Comparison of ENCODE assay signal across 11 cellular contexts in the genomic region with DNA sequence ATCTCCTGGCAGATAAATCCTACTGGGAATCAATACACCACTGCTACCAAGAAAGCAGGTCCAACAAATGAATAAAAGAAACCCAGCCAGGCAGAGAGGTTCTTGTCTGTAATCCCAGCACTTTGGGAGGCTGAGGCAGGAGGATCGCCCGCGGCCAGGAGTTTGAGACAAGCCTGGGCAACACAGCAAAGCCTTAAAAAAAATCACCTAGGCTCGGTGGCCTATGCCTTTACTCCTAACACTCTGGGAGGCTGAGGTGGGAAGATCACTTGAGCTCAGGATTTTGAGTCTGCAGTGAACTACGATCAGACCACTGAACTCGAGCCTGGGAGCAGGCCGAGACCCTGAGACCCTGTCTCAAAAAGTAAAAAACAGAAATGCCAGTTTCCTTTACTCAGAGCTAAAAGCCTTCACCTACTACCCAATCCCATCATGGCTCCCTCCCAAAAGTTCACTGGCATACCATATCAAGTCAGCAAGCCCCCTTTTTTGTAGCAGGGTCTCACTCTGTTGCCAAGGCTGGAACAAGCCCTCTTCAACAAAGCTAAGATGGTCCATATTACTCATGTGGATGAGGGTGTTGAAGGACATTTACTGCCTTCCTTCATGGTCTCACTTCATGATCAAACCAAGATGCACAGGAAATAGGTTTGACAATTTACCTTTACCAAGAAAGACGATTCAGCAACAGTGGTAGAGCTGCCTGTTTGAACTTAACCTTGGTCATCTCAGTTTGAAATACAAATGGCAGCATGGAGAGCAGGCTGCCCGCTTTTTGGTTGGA. TPM values are rescaled to one million over a fixed set of nuclear protein-coding genes. Genes with fewer than 3 reads are reported as not detected.
A peak's percentile ranks its signal among the peaks of the same experiment; 100 is the strongest.
DNase-seq lines count a peak whose midpoint lies in the region; ATAC-seq and TF ChIP-seq lines count a peak whose summit lies in the region.
"Had no signal": no experiment of that assay in that cellular context is flagged by ENCODE, and none has a peak within 500 bp of the region (broad histone marks: within the 10 kb centered on the region; RNA-seq: fewer than 3 reads in every experiment).

No MANE protein-coding gene starts in this region.

- POLR2A ChIA-PET in activated CD4-positive, alpha-beta T cell treated with anti-CD3 and anti-CD28 coated beads, Interleukin-2, amount 10 ng/mL, durations not matched to agents 7 days and 5 days (lab: Charles Lee), result no interaction called here

- WGBS in esophagus squamous epithelium, 2 donors, result 55 to 81% methylated on average over 9 of the region's 9 CpGs

- peaks cover 5% of the 10 kb centered on the region for H3K9me3 Mint-ChIP-seq in activated CD4-positive, alpha-beta T cell treated with anti-CD3 and anti-CD28 coated beads, Interleukin-2, amount 10 ng/mL, durations not matched to agents 7 days and 5 days
- H3K9me3 Mint-ChIP-seq in stimulated activated naive CD8-positive, alpha-beta T cell treated with anti-CD3 and anti-CD28 coated beads, Interleukin-15, amount 100 ng/mL, for 72 hours, result no peaks in the 10 kb centered on the region

- intact Hi-C loops in esophagus squamous epithelium (cut with DNase I), result no loop called here

- no peak for TF ChIP-seq POLR2A in esophagus squamous epithelium (IDR thresholded peaks at IDR 0.05)

- peaks cover 38 to 92% (median 67%) of the 10 kb centered on the region in 3 donors for H3K4me1 ChIP-seq in esophagus squamous epithelium

- H3K36me3 Mint-ChIP-seq in activated CD4-positive, alpha-beta T cell treated with anti-CD3 and anti-CD28 coated beads, Interleukin-2, amount 10 ng/mL, durations not matched to agents 7 days and 5 days (ENCODE audit: low read depth), result peaks cover 68% of the 10 kb centered on the region
- H3K36me3 Mint-ChIP-seq in T-helper 17 cell (ENCODE audit: low read depth), result peaks cover 2% of the 10 kb centered on the region

- no peak for DNase-seq in activated CD4-positive, alpha-beta T cell treated with anti-CD3 and anti-CD28 coated beads, Interleukin-2, amount 10 ng/mL, durations not matched to agents 7 days and 5 days
- DNase-seq in activated CD4-positive, alpha-beta T cell treated with anti-CD3 and anti-CD28 coated beads, Interleukin-2, amount 50 U/mL, for 1 hour, result no peak
- no peak for DNase-seq in T-helper 17 cell
- no peak for DNase-seq in esophagus squamous epithelium (lab: John Stamatoyannopoulos, UW)
- no peak for DNase-seq in stimulated activated naive CD8-positive, alpha-beta T cell treated with anti-CD3 and anti-CD28 coated beads, Interleukin-15, amount 100 ng/mL, for 72 hours
- no peak for DNase-seq in NCI-H69 (lab: John Stamatoyannopoulos, UW)
- no peak for DNase-seq in DMS153 (lab: John Stamatoyannopoulos, UW)
- DNase-seq: effector CD4-positive, alpha-beta T cell; NCI-H2107; stimulated activated CD4-positive, alpha-beta T cell treated with anti-CD3 and anti-CD28 coated beads, Interleukin-4, amount 100 ng/mL, for 24 hours had no signal

- peak overlapping the region; percentile 35 to 98 (median 48) for H3K27ac ChIP-seq in esophagus squamous epithelium

- H3K4me3 Mint-ChIP-seq in activated CD4-positive, alpha-beta T cell treated with anti-CD3 and anti-CD28 coated beads, Interleukin-2, amount 10 ng/mL, durations not matched to agents 7 days and 5 days, result peak overlapping the region; percentile 99
- peak overlapping the region; percentile 52 for H3K4me3 Mint-ChIP-seq in T-helper 17 cell
- H3K4me3 Mint-ChIP-seq in stimulated activated naive CD8-positive, alpha-beta T cell treated with anti-CD3 and anti-CD28 coated beads, Interleukin-15, amount 100 ng/mL, for 72 hours, result peak overlapping the region; percentile 79 to 89

- no peak for ATAC-seq in T-helper 17 cell
- ATAC-seq in stimulated activated naive CD8-positive, alpha-beta T cell treated with anti-CD3 and anti-CD28 coated beads, Interleukin-15, amount 100 ng/mL, for 72 hours, result no peak
- no peak for ATAC-seq in HG03439 (IDR thresholded peaks at IDR 0.05; ENCODE audit: unreplicated experiment)

- H3K9me3 ChIP-seq in T-helper 17 cell (ENCODE audit: control insufficient read depth, low read length, poor library complexity, severe bottlenecking), result no peaks in the 10 kb centered on the region
- H3K9me3 ChIP-seq in esophagus squamous epithelium, result no peaks in the 10 kb centered on the region

- no peaks in the 10 kb centered on the region for H3K27me3 Mint-ChIP-seq in activated CD4-positive, alpha-beta T cell treated with anti-CD3 and anti-CD28 coated beads, Interleukin-2, amount 10 ng/mL, durations not matched to agents 7 days and 5 days
- H3K27me3 Mint-ChIP-seq in T-helper 17 cell, result no peaks in the 10 kb centered on the region
- no peaks in the 10 kb centered on the region for H3K27me3 Mint-ChIP-seq in stimulated activated naive CD8-positive, alpha-beta T cell treated with anti-CD3 and anti-CD28 coated beads, Interleukin-15, amount 100 ng/mL, for 72 hours

- CTCF ChIA-PET in activated CD4-positive, alpha-beta T cell treated with anti-CD3 and anti-CD28 coated beads, Interleukin-2, amount 10 ng/mL, durations not matched to agents 7 days and 5 days (lab: Charles Lee), result interaction anchor here (0.9 to 1.6 kb wide), 5 partner anchors 8 to 457 kb away, joined by 3 to 8 read pairs (median 4); no protein-coding TSS in a partner anchor

- H3K4me1 Mint-ChIP-seq in activated CD4-positive, alpha-beta T cell treated with anti-CD3 and anti-CD28 coated beads, Interleukin-2, amount 10 ng/mL, durations not matched to agents 7 days and 5 days, result peaks cover 73% of the 10 kb centered on the region
- peaks cover 69% of the 10 kb centered on the region for H3K4me1 Mint-ChIP-seq in T-helper 17 cell
- peaks cover 83% of the 10 kb centered on the region for H3K4me1 Mint-ChIP-seq in stimulated activated naive CD8-positive, alpha-beta T cell treated with anti-CD3 and anti-CD28 coated beads, Interleukin-15, amount 100 ng/mL, for 72 hours

- H3K36me3 ChIP-seq in esophagus squamous epithelium, result peaks cover 0 to 5% (median 0%) of the 10 kb centered on the region in 3 donors

- TF ChIP-seq CTCF in esophagus squamous epithelium (IDR thresholded peaks at IDR 0.05), result no peak

- peak overlapping the region; percentile 95 for H3K27ac Mint-ChIP-seq in activated CD4-positive, alpha-beta T cell treated with anti-CD3 and anti-CD28 coated beads, Interleukin-2, amount 10 ng/mL, durations not matched to agents 7 days and 5 days
- H3K27ac Mint-ChIP-seq in T-helper 17 cell, result peak overlapping the region; percentile 97
- peak overlapping the region in 1 of 2 donors; percentile 95 for H3K27ac Mint-ChIP-seq in stimulated activated naive CD8-positive, alpha-beta T cell treated with anti-CD3 and anti-CD28 coated beads, Interleukin-15, amount 100 ng/mL, for 72 hours

- H3K27me3 ChIP-seq in esophagus squamous epithelium, result no peaks in the 10 kb centered on the region

- H3K4me3 ChIP-seq in esophagus squamous epithelium, result no peak overlapping the region

RNA-seq across cellular contexts. Expression of gene SNX5, which starts 5.3 kb away (rescaled TPM):
- total RNA-seq in activated CD4-positive, alpha-beta T cell treated with anti-CD3 and anti-CD28 coated beads, Interleukin-2, amount 10 ng/mL, durations not matched to agents 7 days and 5 days, result 100 to 1,000 TPM; 149 to 166 TPM
- 10 to 100 TPM; 63.8 to 71.5 TPM for total RNA-seq in T-helper 17 cell
- total RNA-seq in esophagus squamous epithelium, result 100 to 1,000 TPM in 2 of 4 donors, 10 to 100 TPM in 2; 43.6 to 137 (median 98.5) TPM

RNA-seq across cellular contexts. Expression of gene MGME1, which starts 5.5 kb away (rescaled TPM):
- total RNA-seq in activated CD4-positive, alpha-beta T cell treated with anti-CD3 and anti-CD28 coated beads, Interleukin-2, amount 10 ng/mL, durations not matched to agents 7 days and 5 days, result 10 to 100 TPM; 36.8 to 41.5 TPM
- total RNA-seq in T-helper 17 cell (10 to 100 TPM; 10.6 to 10.9 TPM), esophagus squamous epithelium (10 to 100 TPM; 11.2 to 18.9 (median 12.0) TPM)
